8 cellular contexts compared by ENCODE assay signal in the genomic region with DNA sequence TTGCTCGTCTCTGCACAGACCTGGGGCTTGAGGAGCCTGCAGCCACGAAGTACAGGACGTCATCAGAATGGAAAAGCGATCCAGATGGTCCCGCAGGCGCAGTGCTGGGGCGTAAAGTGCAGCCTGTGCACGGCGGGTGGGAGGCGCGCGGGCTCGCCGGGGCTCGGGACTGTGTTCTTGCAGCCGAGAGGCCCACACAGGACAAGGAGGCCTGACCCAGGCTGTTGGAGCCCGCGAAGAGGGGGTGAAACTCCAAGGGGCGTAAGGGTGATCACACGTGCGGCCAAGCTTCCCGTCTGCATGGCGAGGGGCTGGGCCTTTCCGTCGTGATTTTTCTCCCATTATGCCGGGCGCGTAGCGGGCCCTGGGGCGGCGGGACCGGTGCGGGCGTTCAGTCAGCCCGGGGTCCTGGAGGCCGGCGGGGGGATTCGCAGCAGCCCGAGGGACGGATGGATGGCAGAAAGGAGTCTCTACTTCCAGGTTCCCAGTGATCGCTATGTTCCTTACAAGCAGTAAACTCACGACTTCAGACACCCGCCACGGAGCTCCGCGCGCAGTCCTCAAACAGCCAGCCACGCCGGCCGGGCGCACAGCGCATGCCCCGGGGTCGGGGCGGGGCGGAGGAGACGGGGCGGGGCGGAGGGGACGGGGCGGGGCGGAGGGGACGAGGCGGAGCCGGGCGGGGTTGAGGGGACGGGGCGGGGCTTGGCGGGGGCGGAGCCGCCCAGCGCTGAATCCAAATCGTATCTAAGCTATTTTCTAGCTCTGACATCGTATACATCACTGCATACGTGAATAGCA.
DNase-seq lines count a peak whose midpoint lies in the region; ATAC-seq and TF ChIP-seq lines count a peak whose summit lies in the region.

No MANE protein-coding gene starts in this region.

- peak; percentile 86 for DNase-seq in Daoy (ENCODE audit: low read depth)
- DNase-seq in NCI-H82 treated with DMSO at 0.1 percent for 48 hours (lab: John Stamatoyannopoulos, UW; ENCODE audit: unreplicated experiment) = peak; percentile 77
- DNase-seq in activated CD8-positive, alpha-beta memory T cell treated with anti-CD3 and anti-CD28 coated beads, Interleukin-2, amount 50 U/mL, for 1 hour (ENCODE audit: extremely low read depth) = peak; percentile 32
- peak; percentile 77 for DNase-seq in endodermal cell
- DNase-seq in mesothelial cell of epicardium (ENCODE audit: low spot score in 2 of 2, unreplicated experiment in 2 of 2) = peak; percentile 65 to 80
- peak; percentile 70 for DNase-seq in stimulated activated CD8-positive, alpha-beta memory T cell treated with anti-CD3 and anti-CD28 coated beads, Interleukin-15, amount 100 ng/mL, for 1 hour (ENCODE audit: low read depth)

- ATAC-seq in HG03095 (IDR thresholded peaks at IDR 0.05; ENCODE audit: unreplicated experiment) (peak; percentile 73), GM21786 (IDR thresholded peaks at IDR 0.05; ENCODE audit: unreplicated experiment) (no peak)

- WGBS in endodermal cell (ENCODE audit: insufficient coverage in 1 of 2, insufficient read length in 1 of 2), 2 experiments = 3 to 4% methylated on average over 17 to 72 of the region's 75 CpGs

- peaks cover 13% of the 10 kb centered on the region for H3K9me3 Mint-ChIP-seq in endodermal cell
- H3K9me3 Mint-ChIP-seq in mesothelial cell of epicardium = peaks cover 12% of the 10 kb centered on the region

- peak overlapping the region; percentile 73 for H3K9ac ChIP-seq in endodermal cell (ENCODE audit: extremely low read depth, low read length, poor library complexity, severe bottlenecking)

- H3K4me1 Mint-ChIP-seq in endodermal cell (peaks cover 15% of the 10 kb centered on the region), mesothelial cell of epicardium (peaks cover 18% of the 10 kb centered on the region)

- no peaks in the 10 kb centered on the region for H3K4me1 ChIP-seq in endodermal cell (ENCODE audit: control insufficient read depth, insufficient read depth, low read length)

- H3K4me3 ChIP-seq in endodermal cell (ENCODE audit: low read length) = peak overlapping the region; percentile 95

- peaks cover 4% of the 10 kb centered on the region for H3K9me3 ChIP-seq in endodermal cell (ENCODE audit: control insufficient read depth, low read length)

- no peak for TF ChIP-seq CTCF in endodermal cell (conservative IDR thresholded peaks at IDR 0.05)
- TF ChIP-seq CTCF in mesothelial cell of epicardium (IDR thresholded peaks at IDR 0.05; ENCODE audit: unreplicated experiment) = no peak

- H3K27ac ChIP-seq in endodermal cell (ENCODE audit: low read depth, low read length) = peak overlapping the region; percentile 87

- H3K27me3 Mint-ChIP-seq in endodermal cell (ENCODE audit: insufficient read depth) (peaks cover 43% of the 10 kb centered on the region), mesothelial cell of epicardium (ENCODE audit: low read depth) (peaks cover 39% of the 10 kb centered on the region)

- no peaks in the 10 kb centered on the region for H3K27me3 ChIP-seq in endodermal cell (ENCODE audit: control insufficient read depth, insufficient read depth, low read length, poor library complexity, severe bottlenecking)

- H3K36me3 ChIP-seq in endodermal cell (ENCODE audit: control insufficient read depth, insufficient read depth, low read length) = peaks cover 22% of the 10 kb centered on the region

- H3K27ac Mint-ChIP-seq in endodermal cell = no peak overlapping the region
- H3K27ac Mint-ChIP-seq in mesothelial cell of epicardium = no peak overlapping the region

- H3K4me3 Mint-ChIP-seq in endodermal cell (peak overlapping the region; percentile 77), mesothelial cell of epicardium (peak overlapping the region; percentile 77)

- H3K36me3 Mint-ChIP-seq in endodermal cell (ENCODE audit: low read depth) = peaks cover 7% of the 10 kb centered on the region
- H3K36me3 Mint-ChIP-seq in mesothelial cell of epicardium = no peaks in the 10 kb centered on the region

Comparison
In these comparisons a context has a peak if more than half of its experiments do, and no peak if none do; other contexts are left out.
1. DNase-seq: peak in every context shown above with its lines; median percentile 86 in Daoy; 77 in NCI-H82 treated with DMSO at 0.1 percent for 48 hours; 77 in endodermal cell; 72 in mesothelial cell of epicardium; 70 in stimulated activated CD8-positive, alpha-beta memory T cell treated with anti-CD3 and anti-CD28 coated beads, Interleukin-15, amount 100 ng/mL, for 1 hour; 32 in activated CD8-positive, alpha-beta memory T cell treated with anti-CD3 and anti-CD28 coated beads, Interleukin-2, amount 50 U/mL, for 1 hour.